In genomic region chr12:19960527-19960926, GRCh38 we compare ENCODE assay signal across 8 cellular contexts.
"Had no signal": no experiment of that assay in that cellular context is flagged by ENCODE, and none has a peak within 500 bp of the region (broad histone marks: within the 10 kb centered on the region; RNA-seq: fewer than 3 reads in every experiment).

No MANE protein-coding gene starts in this region.

- H3K27ac Mint-ChIP-seq: GM23338, H9, IgD-negative memory B cell had no signal

- H3K4me2 ChIP-seq: GM23338 had no signal

- H3K27me3 Mint-ChIP-seq: IgD-negative memory B cell had no signal

- H3K4me3 ChIP-seq: GM23338 had no signal

- H3K4me1 Mint-ChIP-seq: IgD-negative memory B cell had no signal

- H3K9me3 Mint-ChIP-seq: GM23338, H9 had no signal

- ATAC-seq: GM23338, HepG2 had no signal

- H3K27ac ChIP-seq: HL-60 had no signal

- H3K4me3 Mint-ChIP-seq: GM23338, H9, IgD-negative memory B cell had no signal

- FAIRE-seq: H1, H54, HepG2 had no signal

- H3K36me3 Mint-ChIP-seq: IgD-negative memory B cell had no signal

- H2AFZ ChIP-seq: GM23338 had no signal

- DNase-seq: H9, HCEC 1CT had no signal
